Comparison of ENCODE assay signal across 30 cellular contexts in genomic region chr5:35012365-35012764, GRCh38. TPM values are rescaled to one million over a fixed set of nuclear protein-coding genes. Genes with fewer than 3 reads are reported as not detected.
"Had no signal": no experiment of that assay in that cellular context is flagged by ENCODE, and none has a peak within 500 bp of the region (broad histone marks: within the 10 kb centered on the region; RNA-seq: fewer than 3 reads in every experiment).

No MANE protein-coding gene starts in this region.

- H3K4me1 ChIP-seq: stomach, suprapubic skin, testis, thyroid gland, tibial artery, tibial nerve, transverse colon, upper lobe of left lung, upper lobe of right lung, uterus, vagina had no signal

- H3K4me3 ChIP-seq: stomach, suprapubic skin, testis, thoracic aorta, thyroid gland, tibial artery, tibial nerve, transverse colon, upper lobe of left lung, upper lobe of right lung, uterus, vagina had no signal

- H3K27ac ChIP-seq: stomach, suprapubic skin, testis, thoracic aorta, thyroid gland, tibial artery, tibial nerve, transverse colon, upper lobe of left lung, upper lobe of right lung, uterus, vagina had no signal

- H3K36me3 ChIP-seq: stomach, suprapubic skin, thoracic aorta, thyroid gland, tibial artery, tibial nerve, transverse colon, upper lobe of left lung, upper lobe of right lung, uterus, vagina had no signal

- H3K27me3 ChIP-seq: stomach, suprapubic skin, testis, thyroid gland, tibial artery, tibial nerve, transverse colon, upper lobe of left lung, upper lobe of right lung, uterus, vagina had no signal

- H3K9me3 ChIP-seq: stomach, suprapubic skin, testis, thoracic aorta, thyroid gland, tibial artery, tibial nerve, transverse colon, upper lobe of left lung, upper lobe of right lung, uterus, vagina had no signal

- ATAC-seq: stimulated activated effector memory CD8-positive, alpha-beta T cell treated with anti-CD3 and anti-CD28 coated beads, Interleukin-12 subunit alpha, Interleukin-12 subunit beta, amount 100 ng/mL, for 72 hours; stimulated activated memory B cell treated with anti-CD40 and anti-IgM and Interleukin-4, amounts not matched to agents 10 μg/mL and 1 μg/mL and 100 μg/mL, for 72 hours; stimulated activated naive B cell treated with anti-CD40 and anti-IgM and Interleukin-4, amounts not matched to agents 10 μg/mL and 1 μg/mL and 100 μg/mL, for 72 hours; stimulated activated naive CD8-positive, alpha-beta T cell treated with anti-CD3 and anti-CD28 coated beads, Interleukin-15, amount 100 ng/mL, for 72 hours; stimulated activated naive CD8-positive, alpha-beta T cell treated with anti-CD3 and anti-CD28 coated beads, Interleukin-15, Interleukin-2, amounts not matched to agents 100 U/mL and 50 U/mL, for 24 hours had no signal

- DNase-seq: stimulated activated CD4-positive, alpha-beta T cell treated with anti-CD3 and anti-CD28 coated beads, Interleukin-2, amount 100 ng/mL, for 48 hours; stimulated activated CD4-positive, alpha-beta T cell treated with anti-CD3 and anti-CD28 coated beads, Interleukin-4, amount 100 ng/mL, for 1 hour; stimulated activated CD4-positive, alpha-beta T cell treated with anti-CD3 and anti-CD28 coated beads, Interleukin-4, amount 100 ng/mL, for 24 hours; stimulated activated CD4-positive, alpha-beta T cell treated with anti-CD3 and anti-CD28 coated beads, Interleukin-4, amount 100 ng/mL, for 4 hours; stimulated activated CD8-positive, alpha-beta memory T cell treated with anti-CD3 and anti-CD28 coated beads, Interleukin-4, amount 100 ng/mL, for 48 hours; stimulated activated naive B cell treated with anti-CD40 and anti-IgM and Interleukin-4, amounts not matched to agents 10 μg/mL and 1 μg/mL and 100 μg/mL, for 72 hours; stimulated activated naive CD4-positive, alpha-beta T cell; stimulated activated naive CD4-positive, alpha-beta T cell treated with Interleukin-2 at 50 U/mL for 16 hours; stimulated activated naive CD8-positive, alpha-beta T cell treated with anti-CD3 and anti-CD28 coated beads, Interleukin-15, amount 100 ng/mL, for 72 hours; stimulated activated naive CD8-positive, alpha-beta T cell treated with anti-CD3 and anti-CD28 coated beads, Interleukin-15, Interleukin-2, amounts not matched to agents 100 U/mL and 50 U/mL, for 24 hours; stomach; substantia nigra; testis; tibial artery; transverse colon; trophoblast cell; upper lobe of right lung; uterus had no signal

RNA-seq across cellular contexts. Expression of gene AGXT2, which starts 35.4 kb away (rescaled TPM):
- total RNA-seq: subcutaneous adipose tissue, suprapubic skin, temporal lobe, testis, thoracic aorta, thyroid gland, tibial nerve, transverse colon, upper lobe of left lung, upper lobe of right lung, ureter, urinary bladder, uterus, vagina had no signal
- polyA plus RNA-seq: stomach had no signal
